ENCODE assay signal across 22 cellular contexts in genomic region chr11:45217991-45218390, GRCh38.
"Had no signal": no experiment of that assay in that cellular context is flagged by ENCODE, and none has a peak within 500 bp of the region (broad histone marks: within the 10 kb centered on the region; RNA-seq: fewer than 3 reads in every experiment).

No MANE protein-coding gene starts in this region.

- H3K27ac ChIP-seq: heart left ventricle, lower lobe of right lung, neural progenitor cell, right lobe of liver had no signal

- ATAC-seq: activated T-helper 17 cell treated with anti-CD3 and anti-CD28 coated beads, Interleukin-2, amount 50 U/mL, for 72 hours; heart left ventricle; left colon; lower lobe of right lung; naive thymus-derived CD8-positive, alpha-beta T cell; right lobe of liver; stimulated activated effector memory CD8-positive, alpha-beta T cell treated with anti-CD3 and anti-CD28 coated beads, Interleukin-12 subunit alpha, Interleukin-12 subunit beta, amount 100 ng/mL, for 72 hours; stimulated activated naive CD8-positive, alpha-beta T cell treated with anti-CD3 and anti-CD28 coated beads, Interleukin-15, amount 100 ng/mL, for 72 hours had no signal

- H3K27me3 ChIP-seq: heart left ventricle, neural progenitor cell, right lobe of liver, tibial artery had no signal

- H3K4me2 ChIP-seq: neural progenitor cell had no signal

- FAIRE-seq: small intestine had no signal

- DNase-seq: activated CD4-positive, alpha-beta T cell treated with anti-CD3 and anti-CD28 coated beads, Interleukin-2, amount 50 U/mL, for 4 hours; activated CD8-positive, alpha-beta memory T cell treated with anti-CD3 and anti-CD28 coated beads for 24 hours; activated CD8-positive, alpha-beta memory T cell treated with anti-CD3 and anti-CD28 coated beads, Interleukin-2, amount 50 U/mL, for 4 hours; activated T-cell treated with anti-CD3 and anti-CD28 coated beads, Interleukin-2, amount 50 U/mL, for 24 hours; amniotic stem cell; dermis blood vessel endothelial cell; effector CD8-positive, alpha-beta T cell; heart left ventricle; islet precursor cell; left colon; lower lobe of right lung; naive thymus-derived CD8-positive, alpha-beta T cell; posterior cingulate gyrus; right lobe of liver; small intestine; stimulated activated CD4-positive, alpha-beta T cell treated with anti-CD3 and anti-CD28 coated beads, Interleukin-2, amount 100 ng/mL, for 24 hours; stimulated activated naive CD8-positive, alpha-beta T cell treated with anti-CD3 and anti-CD28 coated beads, Interleukin-15, amount 100 ng/mL, for 72 hours; T-helper 9 cell; tibial artery had no signal

- H3K4me1 ChIP-seq: neural progenitor cell, right lobe of liver had no signal

- H3K4me3 ChIP-seq: heart left ventricle, lower lobe of right lung, neural progenitor cell, right lobe of liver, tibial artery had no signal

- H3K36me3 ChIP-seq: neural progenitor cell, right lobe of liver had no signal

- H3K9me3 ChIP-seq: heart left ventricle, lower lobe of right lung, right lobe of liver, tibial artery had no signal
